8 cellular contexts compared by ENCODE assay signal in the genomic region with DNA sequence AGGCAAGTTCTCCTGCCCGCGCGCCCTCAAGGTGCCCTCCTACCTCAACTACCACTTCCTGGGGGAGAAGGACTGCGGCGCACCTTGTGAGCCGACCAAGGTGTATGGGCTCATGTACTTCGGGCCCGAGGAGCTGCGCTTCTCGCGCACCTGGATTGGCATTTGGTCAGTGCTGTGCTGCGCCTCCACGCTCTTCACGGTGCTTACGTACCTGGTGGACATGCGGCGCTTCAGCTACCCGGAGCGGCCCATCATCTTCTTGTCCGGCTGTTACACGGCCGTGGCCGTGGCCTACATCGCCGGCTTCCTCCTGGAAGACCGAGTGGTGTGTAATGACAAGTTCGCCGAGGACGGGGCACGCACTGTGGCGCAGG. TPM values are rescaled to one million over a fixed set of nuclear protein-coding genes. Genes with fewer than 3 reads are reported as not detected.
DNase-seq lines count a peak whose midpoint lies in the region; ATAC-seq and TF ChIP-seq lines count a peak whose summit lies in the region.

No MANE protein-coding gene starts in this region.

- intact Hi-C loops in colonic mucosa (cut with DNase I) = loop anchor here (10.0 kb wide), 2 partner anchors 181 to 509 kb away; no protein-coding TSS in a partner anchor

- H3K9me3 ChIP-seq in HUES6 (ENCODE audit: control insufficient read depth, insufficient read depth, low read depth, low read length) (no peaks in the 10 kb centered on the region), colonic mucosa (no peaks in the 10 kb centered on the region), muscle layer of duodenum (ENCODE audit: control insufficient read depth in 1 of 2, low read length in 2 of 2) (no peaks in the 10 kb centered on the region)

- DNase-seq in colonic mucosa (peak; percentile 28), middle frontal gyrus (ENCODE audit: extremely low spot score, low spot score) (no peak)
- DNase-seq in activated CD4-positive, alpha-beta memory T cell treated with anti-CD3 and anti-CD28 coated beads, Interleukin-2, amount 10 ng/mL, durations not matched to agents 7 days and 5 days = no peak

- H3K4me1 Mint-ChIP-seq in activated CD4-positive, alpha-beta memory T cell treated with anti-CD3 and anti-CD28 coated beads, Interleukin-2, amount 10 ng/mL, durations not matched to agents 7 days and 5 days = peaks cover 8% of the 10 kb centered on the region

- POLR2A ChIA-PET in activated CD4-positive, alpha-beta memory T cell treated with anti-CD3 and anti-CD28 coated beads, Interleukin-2, amount 10 ng/mL, durations not matched to agents 7 days and 5 days (lab: Charles Lee) = no interaction called here

- H3K4me3 ChIP-seq in ACC112 (ENCODE audit: low read depth, low read length) = peak overlapping the region; percentile 96
- peak overlapping the region; percentile 79 for H3K4me3 ChIP-seq in HUES6 (ENCODE audit: low read depth, low read length)
- H3K4me3 ChIP-seq in colonic mucosa = peak overlapping the region; percentile 72
- H3K4me3 ChIP-seq in muscle layer of duodenum (ENCODE audit: low read depth in 1 of 2, low read length in 2 of 2) = peak overlapping the region; percentile 72 to 90

- no peaks in the 10 kb centered on the region for H3K36me3 ChIP-seq in ACC112 (ENCODE audit: insufficient read depth, low read length)
- H3K36me3 ChIP-seq in HUES6 (ENCODE audit: control insufficient read depth, insufficient read depth, low read length) = no peaks in the 10 kb centered on the region
- no peaks in the 10 kb centered on the region for H3K36me3 ChIP-seq in colonic mucosa
- peaks cover 4% of the 10 kb centered on the region in 2 donors for H3K36me3 ChIP-seq in muscle layer of duodenum (ENCODE audit: control insufficient read depth in 1 of 2, insufficient read depth in 2 of 2, low read length in 2 of 2)

- CTCF ChIA-PET in activated CD4-positive, alpha-beta memory T cell treated with anti-CD3 and anti-CD28 coated beads, Interleukin-2, amount 10 ng/mL, durations not matched to agents 7 days and 5 days (lab: Charles Lee) = no interaction called here

- no peak overlapping the region for H3K27ac ChIP-seq in ACC112 (ENCODE audit: low read depth, low read length)
- H3K27ac ChIP-seq in HUES6 (ENCODE audit: low read depth, low read length) = no peak overlapping the region
- H3K27ac ChIP-seq in colonic mucosa = peak overlapping the region; percentile 96
- no peak overlapping the region for H3K27ac ChIP-seq in muscle layer of duodenum (ENCODE audit: low read length)

- H3K79me2 ChIP-seq in ACC112 (ENCODE audit: control insufficient read depth, insufficient read depth, low read length, unreplicated experiment) = peaks cover 22% of the 10 kb centered on the region

- no peaks in the 10 kb centered on the region for H3K36me3 Mint-ChIP-seq in activated CD4-positive, alpha-beta memory T cell treated with anti-CD3 and anti-CD28 coated beads, Interleukin-2, amount 10 ng/mL, durations not matched to agents 7 days and 5 days (ENCODE audit: low read depth)

- H2AFZ ChIP-seq in ACC112 (ENCODE audit: low read length, unreplicated experiment) = peak overlapping the region; percentile 47

- H3K4me3 Mint-ChIP-seq in activated CD4-positive, alpha-beta memory T cell treated with anti-CD3 and anti-CD28 coated beads, Interleukin-2, amount 10 ng/mL, durations not matched to agents 7 days and 5 days = no peak overlapping the region

- H3K9me3 Mint-ChIP-seq in activated CD4-positive, alpha-beta memory T cell treated with anti-CD3 and anti-CD28 coated beads, Interleukin-2, amount 10 ng/mL, durations not matched to agents 7 days and 5 days = no peaks in the 10 kb centered on the region

- peaks cover 57% of the 10 kb centered on the region for H3K27me3 Mint-ChIP-seq in activated CD4-positive, alpha-beta memory T cell treated with anti-CD3 and anti-CD28 coated beads, Interleukin-2, amount 10 ng/mL, durations not matched to agents 7 days and 5 days

- H3K27ac Mint-ChIP-seq in activated CD4-positive, alpha-beta memory T cell treated with anti-CD3 and anti-CD28 coated beads, Interleukin-2, amount 10 ng/mL, durations not matched to agents 7 days and 5 days = no peak overlapping the region

- H3K4me1 ChIP-seq in ACC112 (ENCODE audit: control insufficient read depth, insufficient read depth, low read length, unreplicated experiment) = peaks cover 26% of the 10 kb centered on the region
- peaks cover 16% of the 10 kb centered on the region for H3K4me1 ChIP-seq in HUES6 (ENCODE audit: control insufficient read depth, insufficient read depth, low read length)
- peaks cover 4% of the 10 kb centered on the region for H3K4me1 ChIP-seq in colonic mucosa
- peaks cover 7 to 22% of the 10 kb centered on the region in 2 donors for H3K4me1 ChIP-seq in muscle layer of duodenum (ENCODE audit: control insufficient read depth in 1 of 2, insufficient read depth in 2 of 2, low read length in 2 of 2)

- H3K9ac ChIP-seq in HUES6 (ENCODE audit: low read length) (no peak overlapping the region), colonic mucosa (ENCODE audit: low read depth in 2 of 2, low read length in 2 of 2) (peak overlapping the region; percentile 55 to 77)

- ATAC-seq in HG03135 (IDR thresholded peaks at IDR 0.05; ENCODE audit: unreplicated experiment) (no peak), GM21723 (IDR thresholded peaks at IDR 0.05; ENCODE audit: unreplicated experiment) (no peak)

- TF ChIP-seq CTCF in colonic mucosa (IDR thresholded peaks at IDR 0.05) = no peak

- H3K27me3 ChIP-seq in ACC112 (ENCODE audit: insufficient read depth, low read length) (no peaks in the 10 kb centered on the region), HUES6 (ENCODE audit: control insufficient read depth, insufficient read depth, low read length) (peaks cover 85% of the 10 kb centered on the region), colonic mucosa (no peaks in the 10 kb centered on the region), muscle layer of duodenum (ENCODE audit: low read depth, low read length) (no peaks in the 10 kb centered on the region)

RNA-seq across cellular contexts. Expression of a gene that starts 1.4 kb away (rescaled TPM):
- total RNA-seq in colonic mucosa = 1 to 10 TPM; 8.1 to 9.8 TPM
- under 1 TPM; 0.08 TPM for total RNA-seq in activated CD4-positive, alpha-beta memory T cell treated with anti-CD3 and anti-CD28 coated beads, Interleukin-2, amount 10 ng/mL, durations not matched to agents 7 days and 5 days

Comparison
In these comparisons a context has a peak if more than half of its experiments do, and no peak if none do; other contexts are left out.
1. RNA of a gene that starts 1.4 kb away (total RNA-seq): 8.1 to 9.8 TPM in colonic mucosa; 0.08 TPM in activated CD4-positive, alpha-beta memory T cell treated with anti-CD3 and anti-CD28 coated beads, Interleukin-2, amount 10 ng/mL, durations not matched to agents 7 days and 5 days; every median in the first group is over 4 times any median in the second.
2. Peak in every context shown above with its lines, with median percentiles within 50 percentile points of each other: H3K4me3 ChIP-seq.